ENCODE assay signal across 1 cellular context in genomic region chr5:134499905-134500304, GRCh38.
TF ChIP-seq lines count a peak whose summit lies in the region.

No MANE protein-coding gene starts in this region.

TF ChIP-seq in HEK293, 187 proteins besides CTCF, POLR2A, EP300 and RAD21 (continued from another document):
- 0 out of 2 replicates have a peak, but pooled peaks have one; percentile 15 for TF ChIP-seq ZNF280D (tag by site-specific recombination; IDR thresholded peaks at IDR 0.05)
